Comparison of ENCODE assay signal across 18 cellular contexts in genomic region chr5:54317511-54318260, GRCh38. TPM values are rescaled to one million over a fixed set of nuclear protein-coding genes. Genes with fewer than 3 reads are reported as not detected.
DNase-seq lines count a peak whose midpoint lies in the region; TF ChIP-seq lines count a peak whose summit lies in the region.
"Had no signal": no experiment of that assay in that cellular context is flagged by ENCODE, and none has a peak within 500 bp of the region (broad histone marks: within the 10 kb centered on the region; RNA-seq: fewer than 3 reads in every experiment).

No MANE protein-coding gene starts in this region.

- H2AFZ ChIP-seq in GM23248: no peak overlapping the region

- no peak overlapping the region for H3K27ac ChIP-seq in GM23248

- H3F3A ChIP-seq in GM23248 (ENCODE audit: insufficient read depth): no peaks in the 10 kb centered on the region

- no peaks in the 10 kb centered on the region for H3K9me2 ChIP-seq in GM23248 (ENCODE audit: insufficient read depth)

- no peaks in the 10 kb centered on the region for H3K27me3 ChIP-seq in GM23248 (replicated peaks; ENCODE audit: insufficient read depth)

- DNase-seq in AG20443 (ENCODE audit: low spot score): peak; percentile 51
- DNase-seq in GM23248: peak; percentile 63
- DNase-seq in amniotic epithelial cell (ENCODE audit: low read depth): peak; percentile 66
- DNase-seq in fibroblast of villous mesenchyme (ENCODE audit: low read depth): peak; percentile 58
- no peak for DNase-seq in GM19238 (ENCODE audit: insufficient read length, low spot score)
- DNase-seq in OCI-M1 (lab: John Stamatoyannopoulos, UW): no peak
- DNase-seq in activated naive CD4-positive, alpha-beta T cell (lab: John Stamatoyannopoulos, UW): no peak
- DNase-seq: C1 segment of cervical spinal cord, GOT3, HFFc6, Karpas-422, NCI-H1417 treated with DMSO at 0.1 percent for 48 hours, NCI-H2029, NCI-H2227 treated with DMSO at 0.1 percent for 48 hours, NCI-H69, SIG-M5, SW 1271 had no signal

- no peaks in the 10 kb centered on the region for H3K79me2 ChIP-seq in GM23248 (ENCODE audit: insufficient read depth)

- H3K4me3 ChIP-seq in GM23248 (no peak overlapping the region), fibroblast of villous mesenchyme (ENCODE audit: low read depth, low read length) (no peak overlapping the region)
- H3K4me3 ChIP-seq: GM12878 had no signal

- no peaks in the 10 kb centered on the region for H4K20me1 ChIP-seq in GM23248 (ENCODE audit: insufficient read depth)

- in situ Hi-C loops in GM23248 (cut with MboI): no loop called here

- no peak for TF ChIP-seq CTCF in fibroblast of villous mesenchyme (IDR thresholded peaks at IDR 0.05; ENCODE audit: insufficient read depth, low read depth, low read length)

- no peaks in the 10 kb centered on the region for H3K9me3 ChIP-seq in GM23248 (ENCODE audit: low read depth)

- H3K4me1 ChIP-seq in GM23248 (ENCODE audit: insufficient read depth): peaks cover 9% of the 10 kb centered on the region; the same call in 1 of the 2 replicates

- H3K36me3 ChIP-seq in GM23248 (ENCODE audit: low read depth): no peaks in the 10 kb centered on the region

- WGBS in GM23248 (ENCODE audit: low coverage in 1 of 2, low lambda C conversion rate in 2 of 2, missing lambda C conversion rate in 2 of 2), 2 experiments: 61 to 65% methylated on average over 5 of the region's 5 CpGs

- H3K4me2 ChIP-seq in GM23248 (ENCODE audit: unreplicated experiment): no peak overlapping the region

- no peak overlapping the region for H3K9ac ChIP-seq in GM23248

RNA-seq across cellular contexts. Expression of gene ARL15, which starts 7.3 kb away (rescaled TPM):
- 7.8 and 15.4 TPM in 2 replicates for total RNA-seq in GM23248 (2014; rRNA removed; shearing (Covaris generic))
- 9.9 and 10.6 TPM in 2 replicates for polyA plus RNA-seq in GM23248 (2016; fragmentation: Nextera tagmentation; extraction: Ambion mirVana)
- total RNA-seq in fibroblast of villous mesenchyme: 28.1 and 35.8 TPM in 2 replicates

Comparison
In these comparisons a context has a peak if more than half of its experiments do, and no peak if none do; other contexts are left out.
1. DNase-seq: peak in AG20443 (single experiment), GM23248 (single experiment), amniotic epithelial cell (single experiment) and fibroblast of villous mesenchyme (single experiment); none in GM19238 (single experiment), OCI-M1 (single experiment) and activated naive CD4-positive, alpha-beta T cell (0 of 4).